In genomic region chr2:173963817-173964564, GRCh38 we compare ENCODE assay signal across 8 cellular contexts. TPM values are rescaled to one million over a fixed set of nuclear protein-coding genes. Genes with fewer than 3 reads are reported as not detected.
A peak's percentile ranks its signal among the peaks of the same experiment; 100 is the strongest.
DNase-seq lines count a peak whose midpoint lies in the region; TF ChIP-seq lines count a peak whose summit lies in the region.

No MANE protein-coding gene starts in this region.

- TF ChIP-seq CTCF in DOHH2 (IDR thresholded peaks at IDR 0.05; ENCODE audit: low read depth, low read length, poor library complexity, severe bottlenecking) (no peak), neural crest cell (conservative IDR thresholded peaks at IDR 0.05) (no peak), stomach (IDR thresholded peaks at IDR 0.05) (no peak)

- H2AFZ ChIP-seq in GM23248: peak overlapping the region; percentile 65

- no peaks in the 10 kb centered on the region for H3K27me3 ChIP-seq in DOHH2 (ENCODE audit: control insufficient read depth, low read length)
- H3K27me3 ChIP-seq in GM23248 (replicated peaks; ENCODE audit: insufficient read depth): no peaks in the 10 kb centered on the region
- no peaks in the 10 kb centered on the region for H3K27me3 ChIP-seq in stomach

- H3K27ac Mint-ChIP-seq in neural crest cell (ENCODE audit: unreplicated experiment): no peak overlapping the region

- peaks cover 24% of the 10 kb centered on the region for H3K36me3 Mint-ChIP-seq in neural crest cell (ENCODE audit: low read depth)

- H3K9me2 ChIP-seq in DOHH2 (replicated peaks; ENCODE audit: control insufficient read depth, low read length): no peaks in the 10 kb centered on the region
- no peaks in the 10 kb centered on the region for H3K9me2 ChIP-seq in GM23248 (ENCODE audit: insufficient read depth)

- H3K4me1 Mint-ChIP-seq in neural crest cell: peaks cover 48% of the 10 kb centered on the region

- H3K4me3 ChIP-seq in DOHH2 (ENCODE audit: low read length) (peak overlapping the region; percentile 91), GM23248 (peak overlapping the region; percentile 88), stomach (peak overlapping the region; percentile 81 to 96 (median 92))

- peaks cover 14% of the 10 kb centered on the region for H3F3A ChIP-seq in DOHH2 (ENCODE audit: control insufficient read depth, insufficient read depth)
- H3F3A ChIP-seq in GM23248 (ENCODE audit: insufficient read depth): peaks cover 39% of the 10 kb centered on the region

- H3K9me3 ChIP-seq in DOHH2 (ENCODE audit: control insufficient read depth, insufficient read depth, low read length) (no peaks in the 10 kb centered on the region), GM23248 (ENCODE audit: low read depth) (no peaks in the 10 kb centered on the region), stomach (no peaks in the 10 kb centered on the region)

- intact Hi-C loops in stomach (cut with DNase I; ENCODE audit: low total_unique reads): no loop called here

- H3K79me2 ChIP-seq in DOHH2 (ENCODE audit: control insufficient read depth, low read length) (peaks cover 61% of the 10 kb centered on the region), GM23248 (ENCODE audit: insufficient read depth) (peaks cover 62% of the 10 kb centered on the region)

- H3K4me2 ChIP-seq in DOHH2 (ENCODE audit: low read length) (peak overlapping the region; percentile 67), GM23248 (ENCODE audit: unreplicated experiment) (no peak overlapping the region)

- H3K9ac ChIP-seq in GM23248: peak overlapping the region; percentile 99

- peaks cover 5% of the 10 kb centered on the region for H3K27me3 Mint-ChIP-seq in neural crest cell (ENCODE audit: low read depth)

- 0 to 1% methylated on average over 20 to 80 of the region's 87 CpGs for WGBS in GM23248 (ENCODE audit: low coverage in 1 of 2, low lambda C conversion rate in 2 of 2, missing lambda C conversion rate in 2 of 2), 2 experiments
- 0 to 1% (median 0%) methylated on average over 20 to 80 of the region's 87 CpGs for WGBS in stomach, 5 donors

- H4K20me1 ChIP-seq in DOHH2 (ENCODE audit: control insufficient read depth, insufficient read depth, low read depth, low read length) (peaks cover 17% of the 10 kb centered on the region), GM23248 (ENCODE audit: insufficient read depth) (peaks cover 5% of the 10 kb centered on the region; the same call in 1 of the 2 replicates)

- in situ Hi-C loops in GM23248 (cut with MboI): no loop called here

- no peak for TF ChIP-seq EP300 in stomach (IDR thresholded peaks at IDR 0.05)

- no peaks in the 10 kb centered on the region for H3K9me3 Mint-ChIP-seq in neural crest cell

- peaks cover 41% of the 10 kb centered on the region for H3K4me1 ChIP-seq in DOHH2 (ENCODE audit: control insufficient read depth, low read length)
- peaks cover 18% of the 10 kb centered on the region for H3K4me1 ChIP-seq in GM23248 (ENCODE audit: insufficient read depth)
- H3K4me1 ChIP-seq in stomach: peaks cover 28 to 57% (median 52%) of the 10 kb centered on the region in 4 donors

- peak overlapping the region; percentile 100 for H3K4me3 Mint-ChIP-seq in neural crest cell

- peak overlapping the region; percentile 97 for H3K27ac ChIP-seq in DOHH2 (ENCODE audit: low read depth, low read length)
- H3K27ac ChIP-seq in GM23248: peak overlapping the region; percentile 93
- H3K27ac ChIP-seq in stomach: peak overlapping the region; percentile 99 to 100 (median 100)

- DNase-seq in GM23248: peak; percentile 87
- DNase-seq in LHCN-M2 (ENCODE audit: low read depth): peak; percentile 82
- peak; percentile 96 for DNase-seq in activated effector memory CD4-positive, alpha-beta T cell treated with anti-CD3 and anti-CD28 coated beads, Interleukin-2, amount 50 U/mL, for 16 hours
- DNase-seq in fibroblast of the conjunctiva (ENCODE audit: low read depth): peak; percentile 76
- DNase-seq in neural crest cell (ENCODE audit: low read depth, low spot score): peak; percentile 81
- peak; percentile 93 for DNase-seq in stomach

- H3K36me3 ChIP-seq in DOHH2 (ENCODE audit: control insufficient read depth, low read length) (peaks cover 47% of the 10 kb centered on the region), GM23248 (ENCODE audit: low read depth) (peaks cover 11% of the 10 kb centered on the region; the same call in 1 of the 2 replicates), stomach (peaks cover 0 to 6% (median 0%) of the 10 kb centered on the region in 4 donors)

- peak; percentile 68 for TF ChIP-seq POLR2A in Raji (IDR thresholded peaks at IDR 0.05; ENCODE audit: insufficient read depth, low read depth, low read length)
- TF ChIP-seq POLR2A in stomach (IDR thresholded peaks at IDR 0.05): no peak

RNA-seq across cellular contexts. Expression of gene SP3, which starts 1.2 kb away (rescaled TPM):
- total RNA-seq in GM23248 (2014; rRNA removed; shearing (Covaris generic)): 78.8 and 88.5 TPM in 2 replicates
- polyA plus RNA-seq in GM23248 (2016; fragmentation: Nextera tagmentation; extraction: Ambion mirVana) (24.7 and 27.7 TPM in 2 replicates), stomach (10 to 100 TPM; 15.0 to 21.1 (median 17.8) TPM)
- total RNA-seq in LHCN-M2 (2014; rRNA removed) (75.7 and 83.2 TPM in 2 replicates), neural crest cell (99.5 and 105 TPM in 2 replicates), stomach (100 to 1,000 TPM in 1 of 5 donors, 10 to 100 TPM in 4; 32.4 to 147 (median 80.4) TPM)
- polyA plus RNA-seq in LHCN-M2 (2012): 17.5 TPM

Comparison
In these comparisons a context has a peak if more than half of its experiments do, and no peak if none do; other contexts are left out.
1. Peak in every context shown above with its lines: DNase-seq, H3K4me3 ChIP-seq and H3K27ac ChIP-seq.